Comparison of ENCODE assay signal across 24 cellular contexts in the genomic region with DNA sequence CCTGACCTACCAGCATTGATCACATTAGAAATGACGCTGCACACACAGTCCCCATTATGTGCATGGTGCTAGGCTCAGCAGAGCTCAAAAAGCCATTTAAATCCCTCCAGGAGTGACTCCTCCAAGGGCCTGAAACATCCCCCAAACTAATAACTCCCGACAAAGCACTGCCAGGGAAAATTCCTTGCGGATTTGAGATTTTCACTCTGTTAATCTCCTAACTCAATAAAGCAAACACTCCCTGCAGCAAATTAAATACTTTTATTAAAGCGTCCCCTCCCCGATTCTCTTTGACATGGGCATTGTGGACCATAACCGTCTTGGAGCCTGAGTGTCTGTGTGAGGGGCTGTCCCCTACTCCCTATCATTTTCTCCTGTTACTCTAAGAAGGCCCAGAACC.
"Had no signal": no experiment of that assay in that cellular context is flagged by ENCODE, and none has a peak within 500 bp of the region (broad histone marks: within the 10 kb centered on the region; RNA-seq: fewer than 3 reads in every experiment).

No MANE protein-coding gene starts in this region.

- H3K79me2 ChIP-seq: hepatocyte, parathyroid adenoma had no signal

- DNase-seq: heart right ventricle; islet precursor cell; left colon; left lung; mesendoderm; mucosa of descending colon; naive thymus-derived CD4-positive, alpha-beta T cell; nephron progenitor cell; occipital lobe; right cardiac atrium; sigmoid colon; small intestine; spleen; stimulated activated CD4-positive, alpha-beta T cell treated with anti-CD3 and anti-CD28 coated beads, Interleukin-4, amount 100 ng/mL, for 24 hours; stimulated activated naive CD4-positive, alpha-beta T cell; transverse colon; upper lobe of left lung had no signal

- H2AFZ ChIP-seq: hepatocyte, neural progenitor cell, parathyroid adenoma had no signal

- ATAC-seq: left colon; left lung; mucosa of descending colon; naive thymus-derived CD4-positive, alpha-beta T cell; right cardiac atrium; stimulated activated effector memory CD8-positive, alpha-beta T cell treated with anti-CD3 and anti-CD28 coated beads, Interleukin-12 subunit alpha, Interleukin-12 subunit beta, amount 100 ng/mL, for 72 hours had no signal

- H3K4me2 ChIP-seq: hepatocyte, neural progenitor cell had no signal

- H3K27ac ChIP-seq: heart right ventricle, hepatocyte, left lung, neural progenitor cell, neutrophil, parathyroid adenoma, sigmoid colon, spleen, transverse colon, upper lobe of left lung, vagina had no signal

- H3K27me3 ChIP-seq: heart right ventricle, hepatocyte, left lung, neutrophil, sigmoid colon, spleen, transverse colon, upper lobe of left lung, vagina had no signal

- H3K36me3 ChIP-seq: left lung, neural progenitor cell, neutrophil, sigmoid colon, transverse colon, vagina had no signal

- H3K4me3 ChIP-seq: heart right ventricle, hepatocyte, left lung, lung, mucosa of descending colon, neural progenitor cell, sigmoid colon, spleen, transverse colon, upper lobe of left lung, vagina had no signal

- H3K4me1 ChIP-seq: left lung, neural progenitor cell, sigmoid colon, upper lobe of left lung, vagina had no signal

- H3K9me3 ChIP-seq: heart right ventricle, left lung, mucosa of descending colon, neutrophil, sigmoid colon, spleen, transverse colon, upper lobe of left lung, vagina had no signal
